16 cellular contexts compared by ENCODE assay signal in the genomic region with DNA sequence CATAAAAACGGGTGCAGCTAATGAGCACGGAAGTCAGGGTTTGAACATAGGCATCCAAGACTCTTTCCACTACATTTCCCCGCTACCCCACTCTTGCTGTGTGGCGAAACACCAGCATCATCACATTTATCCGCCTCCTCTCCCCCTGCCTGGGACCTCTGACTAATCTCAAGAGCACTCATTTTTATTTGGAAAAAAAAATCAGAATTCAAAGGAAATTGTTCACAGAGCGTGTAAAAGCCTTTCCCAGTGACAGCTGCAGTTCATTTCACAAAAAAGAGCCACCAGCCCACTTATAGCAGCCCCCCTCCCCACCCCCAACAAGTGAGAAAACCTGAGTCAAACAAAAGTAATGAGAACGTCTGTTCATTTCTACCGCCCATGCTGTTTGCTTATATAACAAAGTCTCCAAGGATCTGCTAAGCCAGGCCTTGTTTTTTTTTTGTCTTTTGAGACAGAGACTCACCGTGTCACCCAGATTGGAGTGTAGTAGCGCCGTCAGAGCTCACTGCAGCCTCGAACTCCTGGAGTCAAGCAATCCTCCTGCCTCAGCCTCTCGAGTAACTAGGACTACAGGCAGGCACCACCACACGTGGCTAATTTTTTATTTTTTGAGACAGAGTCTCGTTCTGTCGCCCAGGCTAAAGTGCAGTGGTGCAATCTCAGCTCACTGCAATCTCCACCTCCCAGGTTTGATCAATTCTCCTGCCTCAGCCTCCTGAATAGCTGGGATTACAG. TPM values are rescaled to one million over a fixed set of nuclear protein-coding genes. Genes with fewer than 3 reads are reported as not detected.
A peak's percentile ranks its signal among the peaks of the same experiment; 100 is the strongest.
DNase-seq lines count a peak whose midpoint lies in the region; ATAC-seq, FAIRE-seq and TF ChIP-seq lines count a peak whose summit lies in the region.
"Had no signal": no experiment of that assay in that cellular context is flagged by ENCODE, and none has a peak within 500 bp of the region (broad histone marks: within the 10 kb centered on the region; RNA-seq: fewer than 3 reads in every experiment).

No MANE protein-coding gene starts in this region.

- no peak for FAIRE-seq in astrocyte (lab: Jason Lieb, UNC)

- H3K27ac Mint-ChIP-seq in astrocyte (ENCODE audit: unreplicated experiment): peak overlapping the region; percentile 94
- H3K27ac Mint-ChIP-seq: nephron progenitor cell, type B pancreatic cell had no signal

- no peak for ATAC-seq in HG03521 (IDR thresholded peaks at IDR 0.05; ENCODE audit: unreplicated experiment)
- ATAC-seq in HG03175 (IDR thresholded peaks at IDR 0.05; ENCODE audit: unreplicated experiment): no peak

- H3K9ac ChIP-seq in astrocyte (ENCODE audit: low read length): peak overlapping the region; percentile 61

- peak overlapping the region; percentile 74 for H3K27ac ChIP-seq in astrocyte (ENCODE audit: low read depth, low read length)
- H3K27ac ChIP-seq: epithelial cell of prostate had no signal

- peak overlapping the region; percentile 54 for H2AFZ ChIP-seq in astrocyte (ENCODE audit: low read depth, low read length)

- peaks cover 24% of the 10 kb centered on the region for H3K4me1 ChIP-seq in astrocyte (ENCODE audit: insufficient read depth, low read length)

- H3K4me3 Mint-ChIP-seq in astrocyte (ENCODE audit: unreplicated experiment): no peak overlapping the region
- H3K4me3 Mint-ChIP-seq: nephron progenitor cell, type B pancreatic cell had no signal

- no peak for TF ChIP-seq CTCF in astrocyte (IDR thresholded peaks at IDR 0.05; ENCODE audit: insufficient read depth, low read depth, low read length)

- no peak overlapping the region for H3K4me3 ChIP-seq in astrocyte (ENCODE audit: insufficient read depth, low read depth, low read length)
- H3K4me3 ChIP-seq: HAP-1 had no signal

- H3K27me3 ChIP-seq in astrocyte (ENCODE audit: insufficient read depth, low read length): no peaks in the 10 kb centered on the region

- DNase-seq in stimulated activated naive CD4-positive, alpha-beta T cell treated with Interleukin-2 at 50 U/mL for 16 hours (lab: John Stamatoyannopoulos, UW): peak; percentile 13
- no peak for DNase-seq in stimulated activated naive CD4-positive, alpha-beta T cell (lab: John Stamatoyannopoulos, UW)
- DNase-seq in astrocyte (ENCODE audit: low read depth) (peak; percentile 84), hepatic stellate cell (ENCODE audit: low spot score) (peak; percentile 67), SHP77 treated with DMSO at 0.1 percent for 48 hours (lab: John Stamatoyannopoulos, UW) (no peak), NCI-H1694 (lab: John Stamatoyannopoulos, UW) (no peak)
- DNase-seq: activated CD4-positive, alpha-beta T cell treated with anti-CD3 and anti-CD28 coated beads for 48 hours; AML-193; central memory CD4-positive, alpha-beta T cell; nephron progenitor cell; T-helper 1 cell had no signal

- H3K9me3 Mint-ChIP-seq in astrocyte (ENCODE audit: unreplicated experiment): peaks cover 6% of the 10 kb centered on the region
- H3K9me3 Mint-ChIP-seq: type B pancreatic cell had no signal

- no peaks in the 10 kb centered on the region for H3K79me2 ChIP-seq in astrocyte (ENCODE audit: insufficient read depth, low read length)

- peaks cover 24% of the 10 kb centered on the region for H3K4me1 Mint-ChIP-seq in astrocyte (ENCODE audit: low read depth, unreplicated experiment)

- no peaks in the 10 kb centered on the region for H3K9me3 ChIP-seq in astrocyte (ENCODE audit: insufficient read depth, low read depth, low read length)
- H3K9me3 ChIP-seq: HAP-1 had no signal

- H3K36me3 ChIP-seq in astrocyte (ENCODE audit: insufficient read depth, low read length): no peaks in the 10 kb centered on the region
- H3K36me3 ChIP-seq: HAP-1 had no signal

- peaks cover 1% of the 10 kb centered on the region for H3K36me3 Mint-ChIP-seq in astrocyte (ENCODE audit: low read depth, unreplicated experiment)
- H3K36me3 Mint-ChIP-seq: type B pancreatic cell had no signal

- peak overlapping the region; percentile 64 for H3K4me2 ChIP-seq in astrocyte (ENCODE audit: low read length)

- no peaks in the 10 kb centered on the region for H3K27me3 Mint-ChIP-seq in astrocyte (ENCODE audit: low read depth, unreplicated experiment)
- H3K27me3 Mint-ChIP-seq: type B pancreatic cell had no signal

- H4K20me1 ChIP-seq in astrocyte (ENCODE audit: insufficient read depth, low read length): no peaks in the 10 kb centered on the region

RNA-seq across cellular contexts. Expression of a gene that starts 48.3 kb away (rescaled TPM):
- 97.7 and 99.5 TPM in 2 replicates for total RNA-seq in astrocyte

Comparison
In these comparisons a context has a peak if more than half of its experiments do, and no peak if none do; other contexts are left out.
1. DNase-seq: peak in stimulated activated naive CD4-positive, alpha-beta T cell treated with Interleukin-2 at 50 U/mL for 16 hours (single experiment), astrocyte (single experiment) and hepatic stellate cell (single experiment); none in stimulated activated naive CD4-positive, alpha-beta T cell (0 of 6), SHP77 treated with DMSO at 0.1 percent for 48 hours (single experiment) and NCI-H1694 (single experiment).